12 cellular contexts compared by ENCODE assay signal in the genomic region with DNA sequence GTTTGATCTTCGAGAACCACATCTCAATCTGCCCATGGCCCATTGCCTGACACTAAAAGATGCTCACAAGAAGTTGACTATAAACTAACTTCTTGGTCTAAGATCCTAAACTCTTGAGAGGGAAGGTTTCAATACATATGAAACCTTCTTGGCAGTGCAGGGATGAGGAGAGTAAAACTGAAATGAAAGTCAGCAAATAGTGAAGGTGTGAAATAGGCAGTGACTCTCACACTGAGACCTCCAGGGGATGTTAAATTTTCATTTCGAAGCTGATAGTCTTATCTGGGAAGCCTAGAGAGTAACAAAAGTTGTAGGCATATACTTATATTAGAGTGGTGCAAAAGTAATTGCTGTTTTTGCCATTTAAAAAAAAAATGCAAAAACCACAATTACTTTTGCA. TPM values are rescaled to one million over a fixed set of nuclear protein-coding genes. Genes with fewer than 3 reads are reported as not detected.
A peak's percentile ranks its signal among the peaks of the same experiment; 100 is the strongest.
DNase-seq lines count a peak whose midpoint lies in the region; ATAC-seq, FAIRE-seq and TF ChIP-seq lines count a peak whose summit lies in the region.
"Had no signal": no experiment of that assay in that cellular context is flagged by ENCODE, and none has a peak within 500 bp of the region (broad histone marks: within the 10 kb centered on the region; RNA-seq: fewer than 3 reads in every experiment).

No MANE protein-coding gene starts in this region.

- TF ChIP-seq RAD21 in A549 (conservative IDR thresholded peaks at IDR 0.05 in 1 of 2, IDR thresholded peaks at IDR 0.05 in 1 of 2) = no peak

- no peak for DNase-seq in A549 (ENCODE audit: low read depth in 1 of 2, low spot score in 1 of 2)
- no peak for DNase-seq in GM23248
- no peak for DNase-seq in natural killer cell treated with Interleukin-12 subunit alpha and Interleukin-12 subunit beta and Interleukin-15 and Interleukin-18, amount 100 ng/mL, for 72 hours (ENCODE audit: low spot score)
- no peak for DNase-seq in mucosa of gallbladder (ENCODE audit: low spot score)
- no peak for DNase-seq in GM20000 (ENCODE audit: low spot score)
- DNase-seq in SK-N-DZ (ENCODE audit: low spot score) = no peak
- DNase-seq: H7, left ventricle myocardium superior, NCI-H2081 treated with DMSO at 0.1 percent for 48 hours, T1000 had no signal

- POLR2A ChIA-PET in A549 (lab: Yijun Ruan, JAX) = interaction anchor here (1.0 kb wide), 1 partner anchor 21 kb away, joined by 3 read pairs; no protein-coding TSS in a partner anchor

- H3K9me3 ChIP-seq in A549 (no peaks in the 10 kb centered on the region), GM23248 (ENCODE audit: low read depth) (no peaks in the 10 kb centered on the region)

- H3K27ac Mint-ChIP-seq in activated naive CD8-positive, alpha-beta T cell = peak overlapping the region; percentile 74
- H3K27ac Mint-ChIP-seq in natural killer cell treated with Interleukin-12 subunit alpha and Interleukin-12 subunit beta and Interleukin-15 and Interleukin-18, amount 100 ng/mL, for 72 hours = peak overlapping the region; percentile 52 to 79

- H3K27me3 Mint-ChIP-seq in activated naive CD8-positive, alpha-beta T cell = no peaks in the 10 kb centered on the region
- H3K27me3 Mint-ChIP-seq in natural killer cell treated with Interleukin-12 subunit alpha and Interleukin-12 subunit beta and Interleukin-15 and Interleukin-18, amount 100 ng/mL, for 72 hours = peaks cover 8 to 9% of the 10 kb centered on the region in 2 donors

- no peaks in the 10 kb centered on the region for H3K9me2 ChIP-seq in GM23248 (ENCODE audit: insufficient read depth)

- peaks cover 11% of the 10 kb centered on the region; the same call in 1 of the 2 replicates for H3K79me2 ChIP-seq in GM23248 (ENCODE audit: insufficient read depth)

- H3K36me3 ChIP-seq in GM23248 (ENCODE audit: low read depth) = no peaks in the 10 kb centered on the region

- H2AFZ ChIP-seq in GM23248 = no peak overlapping the region

- H3K4me3 ChIP-seq in A549 (no peak overlapping the region; the same call in 2 of the 3 replicates), GM23248 (no peak overlapping the region)

- no peak overlapping the region for H3K9ac ChIP-seq in GM23248

- 82% methylated on average over 2 of the region's 2 CpGs for WGBS in A549 (ENCODE audit: missing lambda C conversion rate)
- 98 to 100% methylated on average over 2 of the region's 2 CpGs for WGBS in GM23248 (ENCODE audit: low coverage in 1 of 2, low lambda C conversion rate in 2 of 2, missing lambda C conversion rate in 2 of 2), 2 experiments

- H3K36me3 Mint-ChIP-seq in activated naive CD8-positive, alpha-beta T cell = no peaks in the 10 kb centered on the region
- H3K36me3 Mint-ChIP-seq in natural killer cell treated with Interleukin-12 subunit alpha and Interleukin-12 subunit beta and Interleukin-15 and Interleukin-18, amount 100 ng/mL, for 72 hours = no peaks in the 10 kb centered on the region

- no peaks in the 10 kb centered on the region for H3K9me3 Mint-ChIP-seq in activated naive CD8-positive, alpha-beta T cell (ENCODE audit: low read depth)
- no peaks in the 10 kb centered on the region for H3K9me3 Mint-ChIP-seq in natural killer cell treated with Interleukin-12 subunit alpha and Interleukin-12 subunit beta and Interleukin-15 and Interleukin-18, amount 100 ng/mL, for 72 hours

- in situ Hi-C loops in GM23248 (cut with MboI) = loop anchor here (25.0 kb wide), 1 partner anchor 387 kb away; a partner anchor contains a TSS

- no peak for FAIRE-seq in A549 (lab: Jason Lieb, UNC)

- H3K27me3 ChIP-seq in GM23248 (replicated peaks; ENCODE audit: insufficient read depth) = no peaks in the 10 kb centered on the region

- CTCF ChIA-PET in A549 (lab: Yijun Ruan, JAX) = interaction anchor here (0.5 to 1.7 kb wide), 4 partner anchors 14 to 70 kb away, joined by 3 to 6 read pairs (median 4); no protein-coding TSS in a partner anchor

- peak overlapping the region; percentile 67 for H3K4me3 Mint-ChIP-seq in activated naive CD8-positive, alpha-beta T cell
- peak overlapping the region; percentile 96 for H3K4me3 Mint-ChIP-seq in natural killer cell treated with Interleukin-12 subunit alpha and Interleukin-12 subunit beta and Interleukin-15 and Interleukin-18, amount 100 ng/mL, for 72 hours

- H3K4me2 ChIP-seq in A549 (peak overlapping the region; percentile 86), GM23248 (ENCODE audit: unreplicated experiment) (no peak overlapping the region)

- no peaks in the 10 kb centered on the region for H4K20me1 ChIP-seq in GM23248 (ENCODE audit: insufficient read depth)

- H3F3A ChIP-seq in GM23248 (ENCODE audit: insufficient read depth) = peaks cover 16% of the 10 kb centered on the region

- H3K27ac ChIP-seq in A549 (peak overlapping the region; percentile 92 to 95; a peak in 3 of 6 replicates), GM23248 (0 out of 2 replicates have a peak overlapping the region, but pooled peaks have one; percentile 64)

- TF ChIP-seq CTCF in A549 (IDR thresholded peaks at IDR 0.05) (no peak), GM20000 (IDR thresholded peaks at IDR 0.05; ENCODE audit: extremely low read depth, missing control alignments) (no peak)

- H3K4me1 ChIP-seq in A549 (peaks cover 23% of the 10 kb centered on the region), GM23248 (ENCODE audit: insufficient read depth) (peaks cover 24% of the 10 kb centered on the region)

- no peak for TF ChIP-seq EP300 in A549 (IDR thresholded peaks at IDR 0.05)

- H3K4me1 Mint-ChIP-seq in activated naive CD8-positive, alpha-beta T cell (ENCODE audit: low read depth) = peaks cover 12% of the 10 kb centered on the region
- H3K4me1 Mint-ChIP-seq in natural killer cell treated with Interleukin-12 subunit alpha and Interleukin-12 subunit beta and Interleukin-15 and Interleukin-18, amount 100 ng/mL, for 72 hours (ENCODE audit: low read depth in 2 of 2) = peaks cover 17 to 20% of the 10 kb centered on the region in 2 donors

- no peak for TF ChIP-seq POLR2A in A549 (IDR thresholded peaks at IDR 0.05; ENCODE audit: low read length)

- no peak for ATAC-seq in A549
- ATAC-seq in natural killer cell treated with Interleukin-12 subunit alpha and Interleukin-12 subunit beta and Interleukin-15 and Interleukin-18, amount 100 ng/mL, for 72 hours = no peak
- ATAC-seq in GM18520 (IDR thresholded peaks at IDR 0.05; ENCODE audit: unreplicated experiment) = no peak

TF ChIP-seq in A549, 52 proteins besides CTCF, POLR2A, EP300 and RAD21:
- TF ChIP-seq FOSB (CRISPR knock-in tag; IDR thresholded peaks at IDR 0.05) = no peak
- no peak for TF ChIP-seq CBX8 (IDR thresholded peaks at IDR 0.05)
TF ChIP-seq in A549: peak in this region for 0.

RNA-seq across cellular contexts. Expression of a gene that starts 1.0 kb away (rescaled TPM):
- polyA plus RNA-seq in A549 (2011; rRNA removed) (76.8 and 82.8 TPM in 2 replicates), A549 (2017; fragmentation: RNase III; extraction: RNeasy Plus Mini Kit Qiagen cat#74134 plus additional on column Dnase treatment) (83.6 to 103 TPM (median 89.9 TPM) in 3 replicates), GM23248 (2016; fragmentation: Nextera tagmentation; extraction: Ambion mirVana) (42.3 and 45.5 TPM in 2 replicates)
- 74.8 and 91.0 TPM in 2 replicates for polyA plus RNA-seq in A549 (2012; cell fraction: cytosol; rRNA removed)
- polyA plus RNA-seq in A549 (2012; cell fraction: nucleus; rRNA removed) = 35.1 and 41.8 TPM in 2 replicates
- polyA minus RNA-seq in A549 (2011; rRNA and poly(A)+ RNA removed) = 55.3 and 81.1 TPM in 2 replicates
- 10.4 and 16.0 TPM in 2 replicates for total RNA-seq in GM23248 (2014; rRNA removed; shearing (Covaris generic))
- total RNA-seq in natural killer cell treated with Interleukin-12 subunit alpha and Interleukin-12 subunit beta and Interleukin-15 and Interleukin-18, amount 100 ng/mL, for 72 hours = 10 to 100 TPM; 11.7 to 14.8 TPM
- total RNA-seq in mucosa of gallbladder = 382 TPM
- polyA plus RNA-seq in SK-N-DZ (2014; cell fraction: cytosol; rRNA removed) = 14.0 and 24.5 TPM in 2 replicates
- polyA plus RNA-seq in SK-N-DZ (2014; cell fraction: nucleus; rRNA removed) = 9.5 and 9.9 TPM in 2 replicates

RNA-seq across cellular contexts. Expression of a gene that starts 48.3 kb away (rescaled TPM):
- polyA plus RNA-seq in A549 (2011; rRNA removed) = 1.6 and 1.9 TPM in 2 replicates
- 0.15 and 0.17 TPM in 2 replicates for polyA plus RNA-seq in A549 (2012; cell fraction: cytosol; rRNA removed)
- polyA plus RNA-seq in A549 (2012; cell fraction: nucleus; rRNA removed) = 0.25 and 0.80 TPM in 2 replicates
- polyA plus RNA-seq in A549 (2017; fragmentation: RNase III; extraction: RNeasy Plus Mini Kit Qiagen cat#74134 plus additional on column Dnase treatment) = 0.81 to 0.90 TPM (median 0.84 TPM) in 3 replicates
- polyA minus RNA-seq in A549 (2011; rRNA and poly(A)+ RNA removed) = 1.6 and 2.7 TPM in 2 replicates
- total RNA-seq in GM23248 (2014; rRNA removed; shearing (Covaris generic)) = 13.0 and 16.3 TPM in 2 replicates
- 3.4 and 3.5 TPM in 2 replicates for polyA plus RNA-seq in GM23248 (2016; fragmentation: Nextera tagmentation; extraction: Ambion mirVana)
- 1 to 10 TPM; 2.6 to 3.1 TPM for total RNA-seq in natural killer cell treated with Interleukin-12 subunit alpha and Interleukin-12 subunit beta and Interleukin-15 and Interleukin-18, amount 100 ng/mL, for 72 hours
- total RNA-seq in mucosa of gallbladder = 17.6 TPM
- 2.9 and 3.5 TPM in 2 replicates for polyA plus RNA-seq in SK-N-DZ (2014; cell fraction: cytosol; rRNA removed)
- polyA plus RNA-seq in SK-N-DZ (2014; cell fraction: nucleus; rRNA removed) = 6.7 and 8.1 TPM in 2 replicates

Comparison
In these comparisons a context has a peak if more than half of its experiments do, and no peak if none do; other contexts are left out.
1. RNA of a gene that starts 1.0 kb away (total RNA-seq): 382 TPM in mucosa of gallbladder (single experiment); 10.4 to 16.0 TPM in GM23248 and 11.7 to 14.8 TPM in natural killer cell treated with Interleukin-12 subunit alpha and Interleukin-12 subunit beta and Interleukin-15 and Interleukin-18, amount 100 ng/mL, for 72 hours; every median in the first group is over 10 times any median in the second.